In the genomic region with DNA sequence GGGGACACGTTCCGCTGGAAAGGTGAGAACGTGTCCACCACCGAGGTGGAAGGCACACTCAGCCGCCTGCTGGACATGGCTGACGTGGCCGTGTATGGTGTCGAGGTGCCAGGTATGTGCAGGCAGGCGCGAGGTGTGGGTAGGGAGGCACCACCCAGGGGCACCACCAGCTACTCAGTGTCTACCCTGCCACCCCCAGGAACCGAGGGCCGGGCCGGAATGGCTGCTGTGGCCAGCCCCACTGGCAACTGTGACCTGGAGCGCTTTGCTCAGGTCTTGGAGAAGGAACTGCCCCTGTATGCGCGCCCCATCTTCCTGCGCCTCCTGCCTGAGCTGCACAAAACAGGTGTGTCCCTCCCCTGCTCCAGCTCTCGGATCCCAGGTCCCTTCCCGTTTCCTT, we compare ENCODE assay signal across 37 cellular contexts.
"Had no signal": no experiment of that assay in that cellular context is flagged by ENCODE, and none has a peak within 500 bp of the region (broad histone marks: within the 10 kb centered on the region; RNA-seq: fewer than 3 reads in every experiment).

No MANE protein-coding gene starts in this region.

- H3K4me1 Mint-ChIP-seq: activated B cell treated with CpG ODN at 0.5 μM for 24 hours; activated CD4-positive, alpha-beta T cell treated with anti-CD3 and anti-CD28 coated beads, Interleukin-2, amount 10 ng/mL, durations not matched to agents 24 days and 14 days; activated naive CD8-positive, alpha-beta T cell treated with anti-CD3 and anti-CD28 coated beads for 36 hours; activated T-helper 17 cell treated with anti-CD3 and anti-CD28 coated beads, Interleukin-2, amount 50 U/mL, for 72 hours; brain had no signal

- H3K36me3 Mint-ChIP-seq: activated naive CD4-positive, alpha-beta T cell treated with anti-CD3 and anti-CD28 coated beads, Interleukin-2, amount 50 U/mL, for 72 hours had no signal

- H3K9me3 ChIP-seq: adrenal gland had no signal

- H3K4me3 Mint-ChIP-seq: activated B cell treated with CpG ODN at 0.5 μM for 24 hours; activated CD4-positive, alpha-beta memory T cell treated with anti-CD3 and anti-CD28 coated beads for 36 hours; activated CD4-positive, alpha-beta T cell treated with anti-CD3 and anti-CD28 coated beads, Interleukin-2, amount 10 ng/mL, durations not matched to agents 24 days and 14 days; activated CD8-positive, alpha-beta T cell treated with anti-CD3 and anti-CD28 coated beads for 36 hours; activated naive CD4-positive, alpha-beta T cell treated with anti-CD3 and anti-CD28 coated beads for 36 hours; activated naive CD8-positive, alpha-beta T cell treated with anti-CD3 and anti-CD28 coated beads for 36 hours; activated T-cell treated with anti-CD3 and anti-CD28 coated beads, Interleukin-2, amount 50 U/mL, for 4 hours; activated T-cell treated with anti-CD3 and anti-CD28 coated beads, Interleukin-2, amount 50 U/mL, for 72 hours; activated T-helper 1 cell treated with anti-CD3 and anti-CD28 coated beads, Interleukin-12 subunit alpha, Interleukin-12 subunit beta, Interleukin-2, Interleukin-4 antibody, amounts not matched to agents 30 ng/mL and 10 ng/mL and 1 ng/mL, durations not matched to agents 14 hours and 24 hours and 36 hours; activated T-helper 17 cell treated with anti-CD3 and anti-CD28 coated beads, Interleukin-2, amount 50 U/mL, for 72 hours; brain; T-helper 1 cell treated with Interleukin-12 subunit alpha and Interleukin-12 subunit beta and Interleukin-4 antibody, amounts not matched to agents 30 μg/mL and 1 μg/mL, for 36 hours; T-helper 2 cell treated with Interferon-gamma antibody and Interleukin-4, amounts not matched to agents 5 μg/mL and 100 μg/mL, for 36 hours had no signal

- H3K27me3 Mint-ChIP-seq: activated B cell treated with CpG ODN at 0.5 μM for 24 hours; activated CD4-positive, alpha-beta memory T cell treated with anti-CD3 and anti-CD28 coated beads for 36 hours; activated CD4-positive, alpha-beta T cell treated with anti-CD3 and anti-CD28 coated beads, Interleukin-2, amount 10 ng/mL, durations not matched to agents 24 days and 14 days; activated CD8-positive, alpha-beta T cell treated with anti-CD3 and anti-CD28 coated beads for 36 hours; activated naive CD8-positive, alpha-beta T cell treated with anti-CD3 and anti-CD28 coated beads for 36 hours; activated T-helper 17 cell treated with anti-CD3 and anti-CD28 coated beads, Interleukin-2, amount 50 U/mL, for 72 hours; brain had no signal

- H3K27ac ChIP-seq: adrenal gland, cardiac muscle cell, VCaP had no signal

- H3K27me3 ChIP-seq: adrenal gland, cardiac muscle cell had no signal

- FAIRE-seq: astrocyte, bronchial epithelial cell, TTC549 had no signal

- H3K27ac Mint-ChIP-seq: activated B cell treated with CpG ODN at 0.5 μM for 24 hours; activated CD4-positive, alpha-beta memory T cell treated with anti-CD3 and anti-CD28 coated beads for 36 hours; activated CD4-positive, alpha-beta T cell treated with anti-CD3 and anti-CD28 coated beads, Interleukin-2, amount 10 ng/mL, durations not matched to agents 24 days and 14 days; activated CD8-positive, alpha-beta T cell treated with anti-CD3 and anti-CD28 coated beads for 36 hours; activated naive CD4-positive, alpha-beta T cell treated with anti-CD3 and anti-CD28 coated beads for 36 hours; activated naive CD8-positive, alpha-beta T cell treated with anti-CD3 and anti-CD28 coated beads for 36 hours; activated T-cell treated with anti-CD3 and anti-CD28 coated beads, Interleukin-2, amount 50 U/mL, for 72 hours; activated T-helper 1 cell treated with anti-CD3 and anti-CD28 coated beads, Interleukin-12 subunit alpha, Interleukin-12 subunit beta, Interleukin-2, Interleukin-4 antibody, amounts not matched to agents 30 ng/mL and 10 ng/mL and 1 ng/mL, durations not matched to agents 14 hours and 24 hours and 36 hours; activated T-helper 17 cell treated with anti-CD3 and anti-CD28 coated beads, Interleukin-2, amount 50 U/mL, for 72 hours; brain; T-helper 1 cell treated with Interleukin-12 subunit alpha and Interleukin-12 subunit beta and Interleukin-4 antibody, amounts not matched to agents 30 μg/mL and 1 μg/mL, for 36 hours had no signal

- H3K4me1 ChIP-seq: adrenal gland had no signal

- H3K9me3 Mint-ChIP-seq: activated B cell treated with CpG ODN at 0.5 μM for 24 hours; activated CD4-positive, alpha-beta memory T cell treated with anti-CD3 and anti-CD28 coated beads for 36 hours; activated CD4-positive, alpha-beta T cell treated with anti-CD3 and anti-CD28 coated beads, Interleukin-2, amount 10 ng/mL, durations not matched to agents 24 days and 14 days; activated CD8-positive, alpha-beta T cell treated with anti-CD3 and anti-CD28 coated beads for 36 hours; activated naive CD4-positive, alpha-beta T cell treated with anti-CD3 and anti-CD28 coated beads for 36 hours; activated naive CD4-positive, alpha-beta T cell treated with anti-CD3 and anti-CD28 coated beads, Interleukin-2, amount 50 U/mL, for 72 hours; activated naive CD8-positive, alpha-beta T cell treated with anti-CD3 and anti-CD28 coated beads for 36 hours; activated T-cell treated with anti-CD3 and anti-CD28 coated beads, Interleukin-2, amount 50 U/mL, for 4 hours; activated T-cell treated with anti-CD3 and anti-CD28 coated beads, Interleukin-2, amount 50 U/mL, for 72 hours; activated T-helper 1 cell treated with anti-CD3 and anti-CD28 coated beads, Interleukin-12 subunit alpha, Interleukin-12 subunit beta, Interleukin-2, Interleukin-4 antibody, amounts not matched to agents 30 ng/mL and 10 ng/mL and 1 ng/mL, durations not matched to agents 14 hours and 24 hours and 36 hours; activated T-helper 17 cell treated with anti-CD3 and anti-CD28 coated beads, Interleukin-2, amount 50 U/mL, for 72 hours; T-helper 1 cell treated with Interleukin-12 subunit alpha and Interleukin-12 subunit beta and Interleukin-4 antibody, amounts not matched to agents 30 μg/mL and 1 μg/mL, for 36 hours; T-helper 2 cell treated with Interferon-gamma antibody and Interleukin-4, amounts not matched to agents 5 μg/mL and 100 μg/mL, for 36 hours had no signal

- ATAC-seq: activated CD8-positive, alpha-beta T cell treated with anti-CD3 and anti-CD28 coated beads for 36 hours; activated naive CD4-positive, alpha-beta T cell treated with anti-CD3 and anti-CD28 coated beads, Interleukin-2, amount 50 U/mL, for 72 hours; activated T-cell treated with anti-CD3 and anti-CD28 coated beads, Interleukin-2, amount 50 U/mL, for 4 hours; activated T-cell treated with anti-CD3 and anti-CD28 coated beads, Interleukin-2, amount 50 U/mL, for 72 hours; activated T-helper 17 cell treated with anti-CD3 and anti-CD28 coated beads, Interleukin-2, amount 50 U/mL, for 72 hours had no signal

- H3K4me3 ChIP-seq: adrenal gland, cardiac muscle cell had no signal

- DNase-seq: activated B cell treated with CpG ODN at 0.5 μM for 24 hours; activated CD4-positive, alpha-beta memory T cell treated with anti-CD3 and anti-CD28 coated beads for 36 hours; activated CD4-positive, alpha-beta T cell treated with anti-CD3 and anti-CD28 coated beads for 4 hours; activated CD4-positive, alpha-beta T cell treated with anti-CD3 and anti-CD28 coated beads, Interleukin-2, amount 10 ng/mL, durations not matched to agents 24 days and 14 days; activated CD4-positive, alpha-beta T cell treated with anti-CD3 and anti-CD28 coated beads, Interleukin-2, amount 50 U/mL, for 1 hour; activated CD4-positive, alpha-beta T cell treated with anti-CD3 and anti-CD28 coated beads, Interleukin-2, amount 50 U/mL, for 4 hours; activated CD4-positive, CD25-positive, alpha-beta regulatory T cell treated with anti-CD3 and anti-CD28 coated beads, Interleukin-2, amount 50 U/mL, for 72 hours; activated CD8-positive, alpha-beta memory T cell treated with anti-CD3 and anti-CD28 coated beads, Interleukin-2, amount 50 U/mL, for 4 hours; activated CD8-positive, alpha-beta T cell treated with anti-CD3 and anti-CD28 coated beads for 36 hours; activated effector memory CD4-positive, alpha-beta T cell treated with anti-CD3 and anti-CD28 coated beads, Interleukin-2, amount 50 U/mL, for 16 hours; activated gamma-delta T cell treated with Interleukin-2 at 50 U/mL for 16 hours; activated naive CD4-positive, alpha-beta T cell; activated naive CD4-positive, alpha-beta T cell treated with anti-CD3 and anti-CD28 coated beads for 36 hours; activated naive CD4-positive, alpha-beta T cell treated with anti-CD3 and anti-CD28 coated beads, Interleukin-2, amount 50 U/mL, for 16 hours; activated naive CD8-positive, alpha-beta T cell treated with anti-CD3 and anti-CD28 coated beads for 36 hours; activated T-cell treated with anti-CD3 and anti-CD28 coated beads for 4 hours; activated T-cell treated with anti-CD3 and anti-CD28 coated beads, Interleukin-2, amount 50 U/mL, for 1 hour; activated T-cell treated with anti-CD3 and anti-CD28 coated beads, Interleukin-2, amount 50 U/mL, for 4 hours; activated T-cell treated with anti-CD3 and anti-CD28 coated beads, Interleukin-2, amount 50 U/mL, for 72 hours; adrenal gland; amniotic stem cell; aorta; central memory CD4-positive, alpha-beta T cell; cerebellar nuclear complex; T-helper 2 cell; T-helper 9 cell had no signal
